ENCODE assay signal across 8 cellular contexts in the genomic region with DNA sequence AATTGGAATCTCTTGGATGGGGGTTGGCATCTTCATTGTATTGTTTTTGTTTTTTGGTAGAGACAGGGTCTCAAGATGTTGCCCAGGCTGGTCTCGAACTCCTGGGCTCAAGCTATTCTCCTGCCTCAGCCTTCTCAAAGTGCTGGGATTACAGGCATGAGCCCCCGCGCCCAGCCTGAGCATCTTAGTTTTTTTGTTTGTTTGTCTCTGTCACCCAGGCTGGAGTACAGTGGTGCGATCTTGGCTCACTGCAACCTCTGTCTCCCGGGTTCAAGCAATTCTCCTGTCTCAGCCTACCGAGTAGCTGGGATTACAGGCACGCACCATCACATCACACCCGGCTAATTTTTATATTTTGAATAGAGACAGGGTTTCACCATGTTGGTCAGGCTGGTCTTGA. TPM values are rescaled to one million over a fixed set of nuclear protein-coding genes. Genes with fewer than 3 reads are reported as not detected.
DNase-seq lines count a peak whose midpoint lies in the region; ATAC-seq and TF ChIP-seq lines count a peak whose summit lies in the region.
"Not testable (repeated sequence)": the region's sequence is repeated elsewhere in the genome, so short reads cannot be mapped to it uniquely, and the experiment has no call there.

No MANE protein-coding gene starts in this region.

- not testable (repeated sequence) for ATAC-seq in activated CD8-positive, alpha-beta T cell treated with anti-CD3 and anti-CD28 coated beads for 36 hours; foreskin keratinocyte; natural killer cell treated with Interleukin-12 subunit alpha and Interleukin-12 subunit beta and Interleukin-15 and Interleukin-18, amount 100 ng/mL, for 72 hours

- not testable (repeated sequence) for H3K36me3 Mint-ChIP-seq in IgD-negative memory B cell; activated CD8-positive, alpha-beta T cell treated with anti-CD3 and anti-CD28 coated beads for 36 hours (ENCODE audit: low read depth); MCF 10A (ENCODE audit: insufficient read depth, unreplicated experiment); natural killer cell treated with Interleukin-12 subunit alpha and Interleukin-12 subunit beta and Interleukin-15 and Interleukin-18, amount 100 ng/mL, for 72 hours

- peaks cover 16% of the 10 kb centered on the region for H3K4me1 ChIP-seq in foreskin keratinocyte
- H3K4me1 ChIP-seq in thyroid gland: peaks cover 11 to 16% of the 10 kb centered on the region in 2 donors

- not testable (repeated sequence) for H3K4me3 ChIP-seq in skin epidermis; thyroid gland (replicated peaks in 1 of 3)

- not testable (repeated sequence) for H3K27me3 ChIP-seq in foreskin keratinocyte, thyroid gland

- CTCF ChIA-PET in activated CD8-positive, alpha-beta T cell treated with anti-CD3 and anti-CD28 coated beads for 36 hours (lab: Charles Lee): interaction anchor here (0.7 to 7.7 kb wide), 10 partner anchors 12 to 194 kb away, joined by 3 to 155 read pairs (median 8); no protein-coding TSS in a partner anchor
- CTCF ChIA-PET in MCF 10A (lab: Yijun Ruan, JAX): interaction anchor here (0.6 to 6.4 kb wide), 10 partner anchors 9 to 459 kb away, joined by 3 to 187 read pairs (median 8); no protein-coding TSS in a partner anchor

- TF ChIP-seq POLR2A in thyroid gland (IDR thresholded peaks at IDR 0.05): not testable (repeated sequence)

- 90 to 93% methylated on average over 8 of the region's 8 CpGs for WGBS in thyroid gland, 2 donors

- H3K27me3 Mint-ChIP-seq in IgD-negative memory B cell; activated CD8-positive, alpha-beta T cell treated with anti-CD3 and anti-CD28 coated beads for 36 hours; MCF 10A (ENCODE audit: insufficient read depth, unreplicated experiment); natural killer cell treated with Interleukin-12 subunit alpha and Interleukin-12 subunit beta and Interleukin-15 and Interleukin-18, amount 100 ng/mL, for 72 hours: not testable (repeated sequence)

- not testable (repeated sequence) for H3K9me3 ChIP-seq in thyroid gland

- H3K27ac ChIP-seq in 22Rv1 (peak overlapping the region; percentile 86), foreskin keratinocyte (peak overlapping the region; percentile 48), skin epidermis (peak overlapping the region in 15 of 21 experiments; percentile 10 to 79 (median 59)), thyroid gland (peak overlapping the region in 2 of 3 donors; percentile 57 to 79)

- not testable (repeated sequence) for H3K4me1 Mint-ChIP-seq in IgD-negative memory B cell; natural killer cell treated with Interleukin-12 subunit alpha and Interleukin-12 subunit beta and Interleukin-15 and Interleukin-18, amount 100 ng/mL, for 72 hours (ENCODE audit: low read depth in 2 of 2)
- H3K4me1 Mint-ChIP-seq in activated CD8-positive, alpha-beta T cell treated with anti-CD3 and anti-CD28 coated beads for 36 hours (ENCODE audit: low read depth): peaks cover 15% of the 10 kb centered on the region
- H3K4me1 Mint-ChIP-seq in MCF 10A (ENCODE audit: insufficient read depth, unreplicated experiment): peaks cover 46% of the 10 kb centered on the region

- not testable (repeated sequence) for H3K36me3 ChIP-seq in thyroid gland

- peak overlapping the region in 2 of 3 donors; percentile 76 to 77 for H3K27ac Mint-ChIP-seq in IgD-negative memory B cell
- H3K27ac Mint-ChIP-seq in activated CD8-positive, alpha-beta T cell treated with anti-CD3 and anti-CD28 coated beads for 36 hours: peak overlapping the region; percentile 80
- peak overlapping the region; percentile 61 for H3K27ac Mint-ChIP-seq in MCF 10A (ENCODE audit: low read depth, unreplicated experiment)
- peak overlapping the region in 1 of 2 donors; percentile 70 for H3K27ac Mint-ChIP-seq in natural killer cell treated with Interleukin-12 subunit alpha and Interleukin-12 subunit beta and Interleukin-15 and Interleukin-18, amount 100 ng/mL, for 72 hours

- BruUV-seq in MCF 10A (replicated peaks; lab: Mats Ljungman, UMichigan): TSS peak; percentile 99

- TF ChIP-seq CTCF in 22Rv1 (IDR thresholded peaks at IDR 0.05); activated CD8-positive, alpha-beta T cell treated with anti-CD3 and anti-CD28 coated beads for 36 hours (IDR thresholded peaks at IDR 0.05); MCF 10A (IDR thresholded peaks at IDR 0.05; ENCODE audit: unreplicated experiment); foreskin keratinocyte (conservative IDR thresholded peaks at IDR 0.05); thyroid gland (IDR thresholded peaks at IDR 0.05): not testable (repeated sequence)

- H3K9me3 Mint-ChIP-seq in IgD-negative memory B cell; activated CD8-positive, alpha-beta T cell treated with anti-CD3 and anti-CD28 coated beads for 36 hours; MCF 10A (ENCODE audit: unreplicated experiment); natural killer cell treated with Interleukin-12 subunit alpha and Interleukin-12 subunit beta and Interleukin-15 and Interleukin-18, amount 100 ng/mL, for 72 hours: not testable (repeated sequence)

- POLR2A ChIA-PET in activated CD8-positive, alpha-beta T cell treated with anti-CD3 and anti-CD28 coated beads for 36 hours (lab: Charles Lee): interaction anchor here (1.0 to 2.2 kb wide), 5 partner anchors 9 to 62 kb away, joined by 3 to 14 read pairs (median 4); no protein-coding TSS in a partner anchor
- POLR2A ChIA-PET in MCF 10A (lab: Yijun Ruan, JAX): interaction anchor here (1.0 to 6.7 kb wide), 14 partner anchors 9 to 60 kb away, joined by 3 to 254 read pairs (median 6); no protein-coding TSS in a partner anchor

- DNase-seq in activated CD8-positive, alpha-beta T cell treated with anti-CD3 and anti-CD28 coated beads for 36 hours; MCF 10A (ENCODE audit: unreplicated experiment); foreskin keratinocyte; thyroid gland: not testable (repeated sequence)
- DNase-seq in natural killer cell treated with Interleukin-12 subunit alpha and Interleukin-12 subunit beta and Interleukin-15 and Interleukin-18, amount 100 ng/mL, for 72 hours (ENCODE audit: low spot score): peak; percentile 29

- not testable (repeated sequence) for H3K4me3 Mint-ChIP-seq in IgD-negative memory B cell; activated CD8-positive, alpha-beta T cell treated with anti-CD3 and anti-CD28 coated beads for 36 hours; natural killer cell treated with Interleukin-12 subunit alpha and Interleukin-12 subunit beta and Interleukin-15 and Interleukin-18, amount 100 ng/mL, for 72 hours
- H3K4me3 Mint-ChIP-seq in MCF 10A (ENCODE audit: unreplicated experiment): peak overlapping the region; percentile 65

- intact Hi-C loops in activated CD8-positive, alpha-beta T cell treated with anti-CD3 and anti-CD28 coated beads for 36 hours (cut with micrococcal nuclease); MCF 10A (cut with micrococcal nuclease); thyroid gland (cut with DNase I): not testable (repeated sequence)

RNA-seq across cellular contexts. Expression of a gene that starts 5.8 kb away (rescaled TPM):
- polyA plus RNA-seq in IgD-negative memory B cell (6.1 TPM), foreskin keratinocyte (28.1 and 30.7 TPM in 2 replicates)
- total RNA-seq in activated CD8-positive, alpha-beta T cell treated with anti-CD3 and anti-CD28 coated beads for 36 hours: 10 to 100 TPM; 41.9 to 43.0 TPM
- total RNA-seq in MCF 10A (2022) (56.1 and 75.8 TPM in 2 replicates), foreskin keratinocyte (26.7 and 29.8 TPM in 2 replicates), thyroid gland (10 to 100 TPM; 10.2 to 21.1 (median 12.7) TPM)
- total RNA-seq in natural killer cell treated with Interleukin-12 subunit alpha and Interleukin-12 subunit beta and Interleukin-15 and Interleukin-18, amount 100 ng/mL, for 72 hours: 100 to 1,000 TPM in 1 of 2 donors, 10 to 100 TPM in 1; 63.5 to 116 TPM
